ENCODE assay signal across 8 cellular contexts in genomic region chr9:127734747-127735529, GRCh38. TPM values are rescaled to one million over a fixed set of nuclear protein-coding genes. Genes with fewer than 3 reads are reported as not detected.
DNase-seq lines count a peak whose midpoint lies in the region; ATAC-seq and TF ChIP-seq lines count a peak whose summit lies in the region.

Gene TOR2A (minus strand): TSS chr9:127735294. CDS start chr9:127735270, 24 bp downstream.

- H3K14ac ChIP-seq in trophoblast cell (ENCODE audit: low read length), result peak within 1 kb of the TSS; percentile 90

- H3K4me3 Mint-ChIP-seq in type B pancreatic cell, result peak within 1 kb of the TSS; percentile 95

- H4K91ac ChIP-seq in trophoblast cell (ENCODE audit: low read depth, low read length), result peak within 1 kb of the TSS; percentile 94

- peak within 1 kb of the TSS; percentile 87 for H3K4me3 ChIP-seq in trophoblast cell (ENCODE audit: low read depth, low read length)

- peaks cover 4 to 5% of the 10 kb centered on the region in 2 experiments for H3K4me1 ChIP-seq in trophoblast cell (ENCODE audit: control insufficient read depth in 1 of 2, insufficient read depth in 2 of 2, low read length in 2 of 2)

- H3K4ac ChIP-seq in trophoblast cell (ENCODE audit: low read depth, low read length), result peak within 1 kb of the TSS; percentile 49

- peak within 1 kb of the TSS; percentile 78 for H4K12ac ChIP-seq in trophoblast cell (ENCODE audit: low read depth, low read length)

- no CpG with 5 or more reads among the region's 76 CpGs for WGBS in trophoblast cell (ENCODE audit: extremely low coverage, insufficient coverage, insufficient read length)

- peaks cover 11% of the 10 kb centered on the region for H3K4me1 Mint-ChIP-seq in type B pancreatic cell (ENCODE audit: unreplicated experiment)

- peaks cover 2% of the 10 kb centered on the region for H3K79me2 ChIP-seq in trophoblast cell (ENCODE audit: control insufficient read depth, insufficient read depth, low read length, poor library complexity)

- no peaks in the 10 kb centered on the region for H3K36me3 Mint-ChIP-seq in type B pancreatic cell

- peak within 1 kb of the TSS; percentile 82 for H3K9ac ChIP-seq in trophoblast cell (ENCODE audit: low read length)

- peak within 1 kb of the TSS; percentile 86 for H3K4me2 ChIP-seq in trophoblast cell (ENCODE audit: low read length)

- H3K9me3 Mint-ChIP-seq in type B pancreatic cell, result no peaks in the 10 kb centered on the region

- H3K9me3 ChIP-seq in trophoblast cell (ENCODE audit: insufficient read depth, low read depth, low read length), result no peaks in the 10 kb centered on the region

- ATAC-seq in HG02763 (IDR thresholded peaks at IDR 0.05; ENCODE audit: unreplicated experiment), result peak; percentile 87
- ATAC-seq in Right ventricle myocardium superior (ENCODE audit: poor library complexity), result peak; percentile 97

- peak within 1 kb of the TSS; percentile 91 for H2BK5ac ChIP-seq in trophoblast cell (ENCODE audit: low read depth, low read length, poor library complexity)

- no peaks in the 10 kb centered on the region for H3K36me3 ChIP-seq in trophoblast cell (ENCODE audit: control insufficient read depth in 1 of 2, insufficient read depth in 2 of 2, low read length in 2 of 2)

- H2AFZ ChIP-seq in trophoblast cell (ENCODE audit: insufficient read depth, low read length, poor library complexity), result peak within 1 kb of the TSS; percentile 92

- intact Hi-C loops in Right ventricle myocardium superior (cut with DNase I), result loop anchor here (1.0 to 5.0 kb wide), 5 partner anchors 47 to 233 kb away; no protein-coding TSS in a partner anchor

- H4K8ac ChIP-seq in trophoblast cell (ENCODE audit: low read depth, low read length), result peak within 1 kb of the TSS; percentile 90

- peaks cover 6% of the 10 kb centered on the region for H3K79me1 ChIP-seq in trophoblast cell (ENCODE audit: low read length)

- no peaks in the 10 kb centered on the region for H3K27me3 ChIP-seq in trophoblast cell (ENCODE audit: insufficient read depth, low read length)

- peak within 1 kb of the TSS; percentile 74 for H3K27ac ChIP-seq in trophoblast cell (ENCODE audit: low read depth, low read length)

- no peak within 1 kb of the TSS for H3K23ac ChIP-seq in trophoblast cell (ENCODE audit: low read length)

- peak; percentile 95 for TF ChIP-seq CTCF in GM12874 (IDR thresholded peaks at IDR 0.05; ENCODE audit: insufficient read depth, low read depth, low read length)
- peak; percentile 98 for TF ChIP-seq CTCF in type B pancreatic cell (conservative IDR thresholded peaks at IDR 0.05)

- peak within 1 kb of the TSS; percentile 94 for H3K27ac Mint-ChIP-seq in type B pancreatic cell

- peak within 1 kb of the TSS; percentile 55 for H2AK5ac ChIP-seq in trophoblast cell (ENCODE audit: low read length)

- DNase-seq in NCI-H1417 (lab: John Stamatoyannopoulos, UW), result peak; percentile 92 to 99 (median 99)
- DNase-seq in SW 1271 (lab: John Stamatoyannopoulos, UW), result peak; percentile 92 to 96
- DNase-seq in activated naive CD8-positive, alpha-beta T cell treated with anti-CD3 and anti-CD28 coated beads, Interleukin-2, amount 50 U/mL, for 16 hours (ENCODE audit: low read depth, low spot score), result peak; percentile 98
- peak; percentile 98 for DNase-seq in Right ventricle myocardium superior
- DNase-seq in trophoblast cell, result peak; percentile 97 to 99
- DNase-seq in type B pancreatic cell (ENCODE audit: extremely low spot score, unreplicated experiment), result peak; percentile 99

- H2BK12ac ChIP-seq in trophoblast cell (ENCODE audit: low read length), result peak within 1 kb of the TSS; percentile 79

- no peaks in the 10 kb centered on the region for H3K27me3 Mint-ChIP-seq in type B pancreatic cell

- peak within 1 kb of the TSS; percentile 82 for H2BK120ac ChIP-seq in trophoblast cell (ENCODE audit: insufficient read depth, low read length, poor library complexity)

- H3K18ac ChIP-seq in trophoblast cell (ENCODE audit: low read length), result peak within 1 kb of the TSS; percentile 82

RNA-seq across cellular contexts. Expression of gene TOR2A, which starts in this region (rescaled TPM):
- 3.3 TPM for total RNA-seq in Right ventricle myocardium superior
- 11.8 and 11.9 TPM in 2 replicates for polyA plus RNA-seq in trophoblast cell (2013)
- total RNA-seq in type B pancreatic cell (ENCODE audit: low replicate concordance), result 21.5 and 21.9 TPM in 2 replicates

Comparison
In these comparisons a context has a peak if more than half of its experiments do, and no peak if none do; other contexts are left out.
1. Peak in every context shown above with its lines: DNase-seq, ATAC-seq, H3K4me3 ChIP-seq and H3K27ac ChIP-seq.